In genomic region chr16:31298958-31299357, GRCh38 we compare ENCODE assay signal across 12 cellular contexts. TPM values are rescaled to one million over a fixed set of nuclear protein-coding genes. Genes with fewer than 3 reads are reported as not detected.
DNase-seq lines count a peak whose midpoint lies in the region; ATAC-seq, FAIRE-seq and TF ChIP-seq lines count a peak whose summit lies in the region.
"Had no signal": no experiment of that assay in that cellular context is flagged by ENCODE, and none has a peak within 500 bp of the region (broad histone marks: within the 10 kb centered on the region; RNA-seq: fewer than 3 reads in every experiment).

No MANE protein-coding gene starts in this region.

- TF ChIP-seq CTCF in PC-3 (conservative IDR thresholded peaks at IDR 0.05; ENCODE audit: low read depth, low read length): peak; percentile 39; the same call in 1 of the 2 replicates
- peak; percentile 3 for TF ChIP-seq CTCF in fibroblast of pulmonary artery (IDR thresholded peaks at IDR 0.05; ENCODE audit: low read length, missing control alignments)

- no peaks in the 10 kb centered on the region for H4K20me1 ChIP-seq in PC-3 (ENCODE audit: low read length)

- intact Hi-C loops in PC-3 (cut with micrococcal nuclease): no loop called here

- H3K9me3 ChIP-seq in PC-3 (ENCODE audit: low read length): no peaks in the 10 kb centered on the region
- H3K9me3 ChIP-seq: thyroid gland had no signal

- H3F3A ChIP-seq in PC-3 (ENCODE audit: low read length, unreplicated experiment): no peaks in the 10 kb centered on the region

- H3K4me2 ChIP-seq in PC-3 (ENCODE audit: low read length): no peak overlapping the region

- no peak for TF ChIP-seq POLR2A in GM12892 (IDR thresholded peaks at IDR 0.05; ENCODE audit: low read depth, low read length)

- no peak overlapping the region for H3K27ac ChIP-seq in PC-3 (ENCODE audit: low read length)
- H3K27ac ChIP-seq: heart left ventricle, thyroid gland had no signal

- no peak overlapping the region for H2AFZ ChIP-seq in PC-3 (ENCODE audit: low read length)

- H3K9me2 ChIP-seq in PC-3 (replicated peaks; ENCODE audit: low read length): no peaks in the 10 kb centered on the region

- H3K36me3 ChIP-seq in PC-3 (ENCODE audit: low read depth, low read length): no peaks in the 10 kb centered on the region
- H3K36me3 ChIP-seq: thyroid gland had no signal

- no TSS peak for BruUV-seq in PC-3 (replicated peaks; lab: Mats Ljungman, UMichigan)

- H3K27me3 ChIP-seq in PC-3 (ENCODE audit: low read length): no peaks in the 10 kb centered on the region
- H3K27me3 ChIP-seq: thyroid gland had no signal

- no peak for ATAC-seq in PC-3
- ATAC-seq in GM18868 (IDR thresholded peaks at IDR 0.05; ENCODE audit: unreplicated experiment): no peak
- ATAC-seq in HG03442 (IDR thresholded peaks at IDR 0.05; ENCODE audit: unreplicated experiment): no peak
- ATAC-seq in GM21381 (IDR thresholded peaks at IDR 0.05; ENCODE audit: unreplicated experiment): no peak
- ATAC-seq: heart left ventricle had no signal

- no peaks in the 10 kb centered on the region for H3K79me2 ChIP-seq in PC-3 (ENCODE audit: low read length)

- CTCF ChIA-PET in PC-3 (lab: Charles Lee): no interaction called here

- peak; percentile 51 to 57 for DNase-seq in AML-193 (lab: John Stamatoyannopoulos, UW)
- no peak for DNase-seq in GM12892 (ENCODE audit: insufficient read length)
- peak; percentile 4 for DNase-seq in PC-3
- DNase-seq in fibroblast of pulmonary artery (ENCODE audit: low read depth): peak; percentile 3
- no peak for DNase-seq in DMS53 (lab: John Stamatoyannopoulos, UW)
- DNase-seq: activated CD4-positive, alpha-beta T cell treated with anti-CD3 and anti-CD28 coated beads, Interleukin-2, amount 10 ng/mL, durations not matched to agents 24 days and 14 days; heart left ventricle; thyroid gland had no signal

- POLR2A ChIA-PET in PC-3 (lab: Charles Lee; ENCODE audit: unreplicated experiment): no interaction called here

- H3K9ac ChIP-seq in PC-3 (ENCODE audit: low read length): no peak overlapping the region

- H3K4me3 ChIP-seq in PC-3 (ENCODE audit: low read length) (no peak overlapping the region), fibroblast of pulmonary artery (replicated peaks; ENCODE audit: low read depth, low read length) (no peak overlapping the region)
- H3K4me3 ChIP-seq: heart left ventricle, thyroid gland had no signal

- H3K4me1 ChIP-seq in PC-3 (ENCODE audit: insufficient read depth, low read length): no peaks in the 10 kb centered on the region
- H3K4me1 ChIP-seq: thyroid gland had no signal

- FAIRE-seq in GM12892 (lab: Jason Lieb, UNC): peak; percentile 44
- FAIRE-seq: colon had no signal

RNA-seq across cellular contexts. Expression of gene ITGAM, which starts 39.2 kb away (rescaled TPM):
- 4.7 TPM for polyA plus RNA-seq in GM12892 (2012; ENCODE audit: missing spikeins)
- not detected in 2 replicates for total RNA-seq in PC-3 (2014; rRNA removed)

RNA-seq across cellular contexts. Expression of gene ITGAX, which starts 56.0 kb away (rescaled TPM):
- 22.0 TPM for polyA plus RNA-seq in GM12892 (2012; ENCODE audit: missing spikeins)
- total RNA-seq in PC-3 (2014; rRNA removed): not detected in 2 replicates

Comparison
In these comparisons a context has a peak if more than half of its experiments do, and no peak if none do; other contexts are left out.
1. DNase-seq: peak in AML-193 (2 of 2), PC-3 (single experiment) and fibroblast of pulmonary artery (single experiment); none in GM12892 (single experiment) and DMS53 (single experiment).